Comparison of ENCODE assay signal across 20 cellular contexts in genomic region chr10:112456533-112456932, GRCh38. TPM values are rescaled to one million over a fixed set of nuclear protein-coding genes. Genes with fewer than 3 reads are reported as not detected.
DNase-seq lines count a peak whose midpoint lies in the region; TF ChIP-seq lines count a peak whose summit lies in the region.
"Had no signal": no experiment of that assay in that cellular context is flagged by ENCODE, and none has a peak within 500 bp of the region (broad histone marks: within the 10 kb centered on the region; RNA-seq: fewer than 3 reads in every experiment).

No MANE protein-coding gene starts in this region.

- no peaks in the 10 kb centered on the region for H3K27me3 ChIP-seq in ovary
- H3K27me3 ChIP-seq: brain microvascular endothelial cell, right atrium auricular region had no signal

- H3K27ac ChIP-seq in epithelial cell of prostate (peak overlapping the region; percentile 84), ovary (no peak overlapping the region)
- H3K27ac ChIP-seq: brain microvascular endothelial cell, right atrium auricular region had no signal

- 95 to 98% (median 96%) methylated on average over 2 of the region's 2 CpGs for WGBS in ovary, 3 donors

- no peaks in the 10 kb centered on the region for H3K27me3 Mint-ChIP-seq in CD14-positive monocyte (ENCODE audit: low read depth in 3 of 3)
- H3K27me3 Mint-ChIP-seq: activated naive CD4-positive, alpha-beta T cell treated with anti-CD3 and anti-CD28 coated beads, Interleukin-2, amount 10 ng/mL, durations not matched to agents 7 days and 5 days; CD4-positive, alpha-beta T cell had no signal

- H3K4me3 ChIP-seq in GM12864 (ENCODE audit: low read depth, low read length) (no peak overlapping the region), NB4 (ENCODE audit: low read depth, low read length) (no peak overlapping the region), ovary (no peak overlapping the region)
- H3K4me3 ChIP-seq: GM23248, lung, right atrium auricular region had no signal

- TF ChIP-seq POLR2A in NB4 (IDR thresholded peaks at IDR 0.05; ENCODE audit: extremely low read depth, insufficient read length) (no peak), ovary (IDR thresholded peaks at IDR 0.05) (no peak)

- intact Hi-C loops in CD14-positive monocyte (cut with micrococcal nuclease): no loop called here
- intact Hi-C loops in ovary (cut with DNase I): no loop called here

- peaks cover 12 to 18% of the 10 kb centered on the region in 2 donors for H3K36me3 Mint-ChIP-seq in CD14-positive monocyte
- H3K36me3 Mint-ChIP-seq: activated naive CD4-positive, alpha-beta T cell treated with anti-CD3 and anti-CD28 coated beads, Interleukin-2, amount 10 ng/mL, durations not matched to agents 7 days and 5 days had no signal

- peak; percentile 9 for TF ChIP-seq CTCF in CD14-positive monocyte (IDR thresholded peaks at IDR 0.05)
- TF ChIP-seq CTCF in GM12864 (IDR thresholded peaks at IDR 0.05; ENCODE audit: low read depth, low read length, missing control alignments): peak; percentile 30
- TF ChIP-seq CTCF in NB4 (IDR thresholded peaks at IDR 0.05; ENCODE audit: low read depth, low read length): peak; percentile 8
- no peak for TF ChIP-seq CTCF in ovary (IDR thresholded peaks at IDR 0.05)

- peaks cover 1% of the 10 kb centered on the region for H3K4me1 Mint-ChIP-seq in CD14-positive monocyte

- no peaks in the 10 kb centered on the region for H3K9me3 ChIP-seq in ovary
- H3K9me3 ChIP-seq: right atrium auricular region had no signal

- H3K9me3 Mint-ChIP-seq in CD14-positive monocyte: no peaks in the 10 kb centered on the region
- H3K9me3 Mint-ChIP-seq: activated naive CD4-positive, alpha-beta T cell treated with anti-CD3 and anti-CD28 coated beads, Interleukin-2, amount 10 ng/mL, durations not matched to agents 7 days and 5 days; CD4-positive, alpha-beta T cell had no signal

- DNase-seq in CD14-positive monocyte (ENCODE audit: low spot score) (no peak), GM12864 (ENCODE audit: low read depth) (no peak), NB4 (ENCODE audit: low read depth) (peak; percentile 34), epithelial cell of prostate (ENCODE audit: low read depth, low spot score) (no peak), kidney glomerular epithelial cell (lab: John Stamatoyannopoulos, UW) (no peak), HuH-7.5 (ENCODE audit: low spot score) (no peak), ovary (no peak), NCI-H82 treated with DMSO at 0.1 percent for 48 hours (lab: John Stamatoyannopoulos, UW; ENCODE audit: unreplicated experiment) (no peak)
- DNase-seq: activated naive CD4-positive, alpha-beta T cell treated with anti-CD3 and anti-CD28 coated beads, Interleukin-2, amount 10 ng/mL, durations not matched to agents 7 days and 5 days; brain microvascular endothelial cell; CD4-positive, alpha-beta T cell; GDM1; NCI-H1436 treated with DMSO at 0.1 percent for 48 hours; NCI-H526; SHP77 treated with DMSO at 0.1 percent for 48 hours; stimulated activated CD8-positive, alpha-beta memory T cell treated with anti-CD3 and anti-CD28 coated beads, Interleukin-4, amount 100 ng/mL, for 48 hours; trophoblast cell had no signal

- H3K36me3 ChIP-seq in ovary: no peaks in the 10 kb centered on the region
- H3K36me3 ChIP-seq: brain microvascular endothelial cell had no signal

- H3K4me3 Mint-ChIP-seq in CD14-positive monocyte: no peak overlapping the region
- H3K4me3 Mint-ChIP-seq: activated naive CD4-positive, alpha-beta T cell treated with anti-CD3 and anti-CD28 coated beads, Interleukin-2, amount 10 ng/mL, durations not matched to agents 7 days and 5 days; CD4-positive, alpha-beta T cell had no signal

- H3K27ac Mint-ChIP-seq in CD14-positive monocyte: no peak overlapping the region
- H3K27ac Mint-ChIP-seq: activated naive CD4-positive, alpha-beta T cell treated with anti-CD3 and anti-CD28 coated beads, Interleukin-2, amount 10 ng/mL, durations not matched to agents 7 days and 5 days; CD4-positive, alpha-beta T cell had no signal

- TF ChIP-seq EP300 in ovary (IDR thresholded peaks at IDR 0.05): no peak

- no peaks in the 10 kb centered on the region for H3K4me1 ChIP-seq in ovary (ENCODE audit: insufficient read depth)
- H3K4me1 ChIP-seq: right atrium auricular region had no signal

RNA-seq across cellular contexts. Expression of gene VTI1A, which starts 9.5 kb away (rescaled TPM):
- polyA plus RNA-seq in CD14-positive monocyte (10 to 100 TPM; 23.6 to 25.4 TPM), ovary (10 to 100 TPM in 1 of 2 donors, 1 to 10 TPM in 1; 7.8 to 17.6 TPM)
- total RNA-seq in ovary: 10 to 100 TPM; 15.8 to 48.2 (median 23.6) TPM

RNA-seq across cellular contexts. Expression of gene ZDHHC6, which starts 9.8 kb away (rescaled TPM):
- polyA plus RNA-seq in CD14-positive monocyte (10 to 100 TPM; 39.0 to 39.2 TPM), ovary (10 to 100 TPM; 28.8 to 44.7 TPM)
- 10 to 100 TPM; 14.8 to 34.8 (median 26.9) TPM for total RNA-seq in ovary

Comparison
In these comparisons a context has a peak if more than half of its experiments do, and no peak if none do; other contexts are left out.
1. CTCF ChIP-seq: peak in CD14-positive monocyte (single experiment), GM12864 (single experiment) and NB4 (single experiment); none in ovary (0 of 3).